35 cellular contexts compared by ENCODE assay signal in the genomic region with DNA sequence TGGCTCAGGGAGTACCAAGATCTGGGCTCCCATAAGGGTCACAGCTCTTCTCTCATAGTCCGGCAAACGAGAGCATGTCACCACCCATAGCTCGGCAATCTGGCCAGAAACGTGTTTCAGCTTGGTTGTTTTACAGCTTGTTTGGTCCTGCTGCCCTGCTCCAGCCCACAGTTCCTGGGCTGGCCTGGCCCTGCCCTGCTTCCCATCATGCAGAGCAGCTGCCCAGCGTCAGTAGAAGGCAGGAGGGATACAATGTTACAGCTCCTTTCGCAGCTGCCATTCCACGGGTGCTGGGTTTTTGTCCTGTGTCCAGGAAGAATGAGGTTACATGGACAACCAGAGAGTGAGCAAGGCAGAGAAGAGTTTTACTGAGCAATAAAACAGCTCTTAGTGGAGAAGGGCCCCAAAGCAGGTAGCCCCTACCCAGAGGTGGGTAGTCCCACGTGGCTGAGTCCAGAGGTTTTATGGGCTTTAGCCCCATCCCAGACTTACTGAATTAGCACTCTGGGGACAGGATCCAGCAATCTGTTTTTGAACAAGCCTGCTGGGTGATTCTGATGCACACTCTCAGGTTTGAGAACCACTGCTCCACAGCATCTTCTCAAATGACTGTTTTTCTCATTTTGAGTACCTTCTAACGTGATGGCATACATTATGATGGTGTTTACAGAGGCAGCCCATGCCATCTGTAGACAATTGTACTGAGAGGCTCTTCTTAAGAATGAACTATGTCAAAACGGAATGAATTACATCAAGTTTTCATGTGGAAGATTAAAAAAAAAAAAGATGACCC. TPM values are rescaled to one million over a fixed set of nuclear protein-coding genes. Genes with fewer than 3 reads are reported as not detected.
"Had no signal": no experiment of that assay in that cellular context is flagged by ENCODE, and none has a peak within 500 bp of the region (broad histone marks: within the 10 kb centered on the region; RNA-seq: fewer than 3 reads in every experiment).

No MANE protein-coding gene starts in this region.

- H3K4me3 Mint-ChIP-seq: activated CD8-positive, alpha-beta memory T cell treated with anti-CD3 and anti-CD28 coated beads, Interleukin-2, amount 10 ng/mL, durations not matched to agents 7 days and 5 days; activated CD8-positive, alpha-beta T cell treated with anti-CD3 and anti-CD28 coated beads, Interleukin-2, amount 10 ng/mL, durations not matched to agents 7 days and 5 days; activated naive CD4-positive, alpha-beta T cell treated with anti-CD3 and anti-CD28 coated beads for 36 hours; activated naive CD8-positive, alpha-beta T cell treated with anti-CD3 and anti-CD28 coated beads for 36 hours; nephron; stimulated activated memory B cell treated with anti-CD40 and anti-IgM and Interleukin-4, amounts not matched to agents 10 μg/mL and 1 μg/mL and 100 μg/mL, for 72 hours; stimulated activated naive CD8-positive, alpha-beta T cell treated with anti-CD3 and anti-CD28 coated beads, Interleukin-15, amount 100 ng/mL, for 72 hours; WTC11 had no signal

- H3K27ac ChIP-seq: adrenal gland, body of pancreas, cardiac muscle cell, coronary artery, heart left ventricle, left lung, lower lobe of right lung, skin epidermis, thyroid gland had no signal

- H3K27ac Mint-ChIP-seq: activated CD8-positive, alpha-beta memory T cell treated with anti-CD3 and anti-CD28 coated beads, Interleukin-2, amount 10 ng/mL, durations not matched to agents 7 days and 5 days; activated CD8-positive, alpha-beta T cell treated with anti-CD3 and anti-CD28 coated beads, Interleukin-2, amount 10 ng/mL, durations not matched to agents 7 days and 5 days; activated naive CD4-positive, alpha-beta T cell treated with anti-CD3 and anti-CD28 coated beads for 36 hours; activated naive CD8-positive, alpha-beta T cell treated with anti-CD3 and anti-CD28 coated beads for 36 hours; nephron; progenitor cell of endocrine pancreas; stimulated activated memory B cell treated with anti-CD40 and anti-IgM and Interleukin-4, amounts not matched to agents 10 μg/mL and 1 μg/mL and 100 μg/mL, for 72 hours; stimulated activated naive CD8-positive, alpha-beta T cell treated with anti-CD3 and anti-CD28 coated beads, Interleukin-15, amount 100 ng/mL, for 72 hours; WTC11 had no signal

- H3K36me3 Mint-ChIP-seq: activated CD8-positive, alpha-beta memory T cell treated with anti-CD3 and anti-CD28 coated beads, Interleukin-2, amount 10 ng/mL, durations not matched to agents 7 days and 5 days; activated naive CD8-positive, alpha-beta T cell treated with anti-CD3 and anti-CD28 coated beads for 36 hours; stimulated activated memory B cell treated with anti-CD40 and anti-IgM and Interleukin-4, amounts not matched to agents 10 μg/mL and 1 μg/mL and 100 μg/mL, for 72 hours had no signal

- FAIRE-seq: endothelial cell of umbilical vein had no signal

- DNase-seq: activated CD4-positive, alpha-beta T cell treated with anti-CD3 and anti-CD28 coated beads for 1 hour; activated CD8-positive, alpha-beta memory T cell treated with anti-CD3 and anti-CD28 coated beads, Interleukin-2, amount 10 ng/mL, durations not matched to agents 7 days and 5 days; activated CD8-positive, alpha-beta T cell treated with anti-CD3 and anti-CD28 coated beads, Interleukin-2, amount 10 ng/mL, durations not matched to agents 7 days and 5 days; activated effector memory CD4-positive, alpha-beta T cell treated with anti-CD3 and anti-CD28 coated beads, Interleukin-2, amount 50 U/mL, for 16 hours; activated naive CD4-positive, alpha-beta T cell treated with anti-CD3 and anti-CD28 coated beads for 36 hours; activated naive CD8-positive, alpha-beta T cell treated with anti-CD3 and anti-CD28 coated beads for 36 hours; adrenal gland; aorta; body of pancreas; cerebellar nuclear complex; heart left ventricle; kidney glomerular epithelial cell; left lung; lower lobe of right lung; mesendoderm; retina; stimulated activated CD4-positive, alpha-beta T cell treated with anti-CD3 and anti-CD28 coated beads, Interleukin-4, amount 100 ng/mL, for 24 hours; stimulated activated naive CD8-positive, alpha-beta T cell treated with anti-CD3 and anti-CD28 coated beads, Interleukin-15, amount 100 ng/mL, for 72 hours; substantia nigra; thyroid gland had no signal

- H3K9me3 Mint-ChIP-seq: activated naive CD4-positive, alpha-beta T cell treated with anti-CD3 and anti-CD28 coated beads for 36 hours; activated naive CD8-positive, alpha-beta T cell treated with anti-CD3 and anti-CD28 coated beads for 36 hours; stimulated activated memory B cell treated with anti-CD40 and anti-IgM and Interleukin-4, amounts not matched to agents 10 μg/mL and 1 μg/mL and 100 μg/mL, for 72 hours; stimulated activated naive CD8-positive, alpha-beta T cell treated with anti-CD3 and anti-CD28 coated beads, Interleukin-15, amount 100 ng/mL, for 72 hours had no signal

- H3K4me1 ChIP-seq: adrenal gland, body of pancreas, heart left ventricle, left lung, lower lobe of right lung, thyroid gland had no signal

- H3K4me3 ChIP-seq: adrenal gland, body of pancreas, cardiac muscle cell, coronary artery, heart left ventricle, left lung, lower lobe of right lung, skin epidermis, thyroid gland had no signal

- H3K4me1 Mint-ChIP-seq: activated CD8-positive, alpha-beta memory T cell treated with anti-CD3 and anti-CD28 coated beads, Interleukin-2, amount 10 ng/mL, durations not matched to agents 7 days and 5 days; activated naive CD8-positive, alpha-beta T cell treated with anti-CD3 and anti-CD28 coated beads for 36 hours; nephron; stimulated activated memory B cell treated with anti-CD40 and anti-IgM and Interleukin-4, amounts not matched to agents 10 μg/mL and 1 μg/mL and 100 μg/mL, for 72 hours; stimulated activated naive CD8-positive, alpha-beta T cell treated with anti-CD3 and anti-CD28 coated beads, Interleukin-15, amount 100 ng/mL, for 72 hours; WTC11 had no signal

- H3K9me3 ChIP-seq: adrenal gland, lower lobe of right lung, thyroid gland had no signal

- ATAC-seq: activated CD8-positive, alpha-beta T cell treated with anti-CD3 and anti-CD28 coated beads, Interleukin-2, amount 10 ng/mL, durations not matched to agents 7 days and 5 days; body of pancreas; heart left ventricle; left lung; lower lobe of right lung; sciatic nerve; stimulated activated naive CD8-positive, alpha-beta T cell treated with anti-CD3 and anti-CD28 coated beads, Interleukin-15, amount 100 ng/mL, for 72 hours; WTC11 had no signal

- H3K27me3 ChIP-seq: body of pancreas, cardiac muscle cell, left lung, thyroid gland had no signal

- H3K36me3 ChIP-seq: adrenal gland, cardiac muscle cell, heart left ventricle, left lung, lower lobe of right lung, thyroid gland had no signal

RNA-seq across cellular contexts. Expression of a gene that starts 5.8 kb away (rescaled TPM):
- total RNA-seq: activated CD8-positive, alpha-beta memory T cell treated with anti-CD3 and anti-CD28 coated beads, Interleukin-2, amount 10 ng/mL, durations not matched to agents 7 days and 5 days; activated CD8-positive, alpha-beta T cell treated with anti-CD3 and anti-CD28 coated beads, Interleukin-2, amount 10 ng/mL, durations not matched to agents 7 days and 5 days; activated naive CD4-positive, alpha-beta T cell treated with anti-CD3 and anti-CD28 coated beads for 36 hours; activated naive CD8-positive, alpha-beta T cell treated with anti-CD3 and anti-CD28 coated beads for 36 hours; adrenal gland; aorta; body of pancreas; cardiac muscle cell; endothelial cell of umbilical vein; fibroblast of lung; fibroblast of villous mesenchyme; heart left ventricle; left lung; lower lobe of right lung; mononuclear cell; osteocyte; progenitor cell of endocrine pancreas; sciatic nerve; thyroid gland; ureter; WTC11 had no signal
- polyA plus RNA-seq: adrenal gland, aorta, cardiac muscle cell, endothelial cell of umbilical vein, esophagus, fibroblast of lung, heart left ventricle had no signal

RNA-seq across cellular contexts. Expression of a gene that starts 19.3 kb away (rescaled TPM):
- total RNA-seq: activated CD8-positive, alpha-beta memory T cell treated with anti-CD3 and anti-CD28 coated beads, Interleukin-2, amount 10 ng/mL, durations not matched to agents 7 days and 5 days; activated CD8-positive, alpha-beta T cell treated with anti-CD3 and anti-CD28 coated beads, Interleukin-2, amount 10 ng/mL, durations not matched to agents 7 days and 5 days; activated naive CD4-positive, alpha-beta T cell treated with anti-CD3 and anti-CD28 coated beads for 36 hours; activated naive CD8-positive, alpha-beta T cell treated with anti-CD3 and anti-CD28 coated beads for 36 hours; aorta; cardiac muscle cell; endothelial cell of umbilical vein; fibroblast of lung; fibroblast of villous mesenchyme; heart left ventricle; mononuclear cell; osteocyte; sciatic nerve; thyroid gland; ureter; WTC11 had no signal
- polyA plus RNA-seq: cardiac muscle cell, endothelial cell of umbilical vein, fibroblast of lung, heart left ventricle had no signal

RNA-seq across cellular contexts. Expression of a gene that starts 37.9 kb away (rescaled TPM):
- total RNA-seq: activated CD8-positive, alpha-beta memory T cell treated with anti-CD3 and anti-CD28 coated beads, Interleukin-2, amount 10 ng/mL, durations not matched to agents 7 days and 5 days; activated CD8-positive, alpha-beta T cell treated with anti-CD3 and anti-CD28 coated beads, Interleukin-2, amount 10 ng/mL, durations not matched to agents 7 days and 5 days; activated naive CD4-positive, alpha-beta T cell treated with anti-CD3 and anti-CD28 coated beads for 36 hours; activated naive CD8-positive, alpha-beta T cell treated with anti-CD3 and anti-CD28 coated beads for 36 hours; aorta; body of pancreas; cardiac muscle cell; endothelial cell of umbilical vein; fibroblast of lung; fibroblast of villous mesenchyme; heart left ventricle; mononuclear cell; osteocyte; progenitor cell of endocrine pancreas; sciatic nerve; thyroid gland; ureter had no signal
- polyA plus RNA-seq: cardiac muscle cell, endothelial cell of umbilical vein, esophagus, fibroblast of lung, heart left ventricle had no signal
